In genomic region chr4:154475800-154476199, GRCh38 we compare ENCODE assay signal across 26 cellular contexts. TPM values are rescaled to one million over a fixed set of nuclear protein-coding genes. Genes with fewer than 3 reads are reported as not detected.
A peak's percentile ranks its signal among the peaks of the same experiment; 100 is the strongest.
DNase-seq lines count a peak whose midpoint lies in the region; ATAC-seq, FAIRE-seq and TF ChIP-seq lines count a peak whose summit lies in the region.
"Had no signal": no experiment of that assay in that cellular context is flagged by ENCODE, and none has a peak within 500 bp of the region (broad histone marks: within the 10 kb centered on the region; RNA-seq: fewer than 3 reads in every experiment).

No MANE protein-coding gene starts in this region.

- peaks cover 10% of the 10 kb centered on the region for H3K36me3 Mint-ChIP-seq in nephron (ENCODE audit: low read depth)
- H3K36me3 Mint-ChIP-seq: CD14-positive monocyte; CD4-positive, alpha-beta memory T cell; CD4-positive, CD25-positive, alpha-beta regulatory T cell; CD8-positive, alpha-beta memory T cell had no signal

- no peak overlapping the region for H3K9ac ChIP-seq in K562 (ENCODE audit: insufficient read depth in 1 of 2, low read depth in 2 of 2, low read length in 2 of 2)
- H3K9ac ChIP-seq: BLaER1 had no signal

- peak overlapping the region; percentile 14 to 34 (median 31) for H3K27ac Mint-ChIP-seq in nephron
- H3K27ac Mint-ChIP-seq: CD14-positive monocyte; CD4-positive, alpha-beta memory T cell; CD4-positive, CD25-positive, alpha-beta regulatory T cell; CD8-positive, alpha-beta memory T cell had no signal

- in situ Hi-C loops in K562 (cut with MboI), result no loop called here

- DNase-seq in K562 (ENCODE audit: extremely low read depth in 1 of 4, low spot score in 3 of 4), result no peak
- no peak for DNase-seq in Peyer's patch
- no peak for DNase-seq in dorsolateral prefrontal cortex
- DNase-seq: BE2C; C1 segment of cervical spinal cord; CD4-positive, alpha-beta memory T cell; CD4-positive, CD25-positive, alpha-beta regulatory T cell; CD8-positive, alpha-beta memory T cell; COR-L47; DMS 273 treated with DMSO at 0.1 percent for 48 hours; DMS153; DMS53; DMS79; DND-41; EL; GF-D8 had no signal

- peak overlapping the region; percentile 29; the same call in 1 of the 2 replicates for H2AFZ ChIP-seq in K562 (ENCODE audit: low read depth, low read length)

- no peaks in the 10 kb centered on the region for H3K79me2 ChIP-seq in K562 (ENCODE audit: control insufficient read depth, insufficient read depth, low read length)

- intact Hi-C loops in K562 (cut with micrococcal nuclease), result no loop called here
- intact Hi-C loops in dorsolateral prefrontal cortex (cut with DNase I), result no loop called here

- no peaks in the 10 kb centered on the region for H3K27me3 Mint-ChIP-seq in nephron (ENCODE audit: low read depth)

- no peak for TF ChIP-seq EP300 in K562 (IDR thresholded peaks at IDR 0.05; ENCODE audit: low read length)

- no peak for TF ChIP-seq RAD21 in K562 (CRISPR knock-in tag; conservative IDR thresholded peaks at IDR 0.05 in 1 of 2, IDR thresholded peaks at IDR 0.05 in 1 of 2)

- H3K4me1 ChIP-seq in K562 (replicated peaks in 1 of 2; ENCODE audit: control insufficient read depth in 2 of 2, insufficient read depth in 2 of 2, low read length in 2 of 2) (peaks cover 6 to 46% of the 10 kb centered on the region in 2 experiments), Peyer's patch (no peaks in the 10 kb centered on the region)
- H3K4me1 ChIP-seq: A549, BE2C had no signal

- CTCF ChIA-PET in K562 (lab: Yijun Ruan, JAX; ENCODE audit: low intra/inter-chr PET ratio), result no interaction called here

- H3K27me3 ChIP-seq in K562 (ENCODE audit: control insufficient read depth in 2 of 2, insufficient read depth in 2 of 2, low read length in 2 of 2), result no peaks in the 10 kb centered on the region
- H3K27me3 ChIP-seq in Peyer's patch, result no peaks in the 10 kb centered on the region
- peaks cover 0 to 7% (median 0%) of the 10 kb centered on the region in 45 donors for H3K27me3 ChIP-seq in dorsolateral prefrontal cortex
- H3K27me3 ChIP-seq: BE2C, BLaER1 had no signal

- BruUV-seq in K562 (replicated peaks; lab: Mats Ljungman, UMichigan), result no TSS peak

- TF ChIP-seq POLR2A in K562 (conservative IDR thresholded peaks at IDR 0.05) (no peak), Peyer's patch (IDR thresholded peaks at IDR 0.05) (no peak)

- no peaks in the 10 kb centered on the region for H3K9me1 ChIP-seq in K562 (ENCODE audit: control insufficient read depth, insufficient read depth, low read length)

- no peak for ATAC-seq in K562
- no peak for ATAC-seq in HG02678 (IDR thresholded peaks at IDR 0.05; ENCODE audit: unreplicated experiment)
- ATAC-seq: A549 had no signal

- no peaks in the 10 kb centered on the region for H3K36me3 ChIP-seq in K562 (ENCODE audit: control insufficient read depth, insufficient read depth, low read length)
- H3K36me3 ChIP-seq in Peyer's patch, result no peaks in the 10 kb centered on the region
- H3K36me3 ChIP-seq: BE2C had no signal

- peaks cover 46% of the 10 kb centered on the region for H3K4me1 Mint-ChIP-seq in nephron
- H3K4me1 Mint-ChIP-seq: CD14-positive monocyte; CD4-positive, alpha-beta memory T cell; CD4-positive, CD25-positive, alpha-beta regulatory T cell; CD8-positive, alpha-beta memory T cell had no signal

- POLR2A ChIA-PET in K562 (lab: Yijun Ruan, JAX), result interaction anchor here (1.0 to 1.7 kb wide), 2 partner anchors 11 to 21 kb away, joined by 3 read pairs; no protein-coding TSS in a partner anchor

- no peaks in the 10 kb centered on the region for H4K20me1 ChIP-seq in K562 (replicated peaks; ENCODE audit: control insufficient read depth, insufficient read depth, low read length)
- H4K20me1 ChIP-seq: BLaER1 had no signal

- TF ChIP-seq CTCF in K562 (IDR thresholded peaks at IDR 0.05 in 2 of 3, conservative IDR thresholded peaks at IDR 0.05 in 1 of 3; ENCODE audit: insufficient read depth in 2 of 3, low read depth in 1 of 3, low read length in 3 of 3), result no peak
- TF ChIP-seq CTCF in nephron (IDR thresholded peaks at IDR 0.05; ENCODE audit: unreplicated experiment in 3 of 3), result no peak
- no peak for TF ChIP-seq CTCF in Peyer's patch (IDR thresholded peaks at IDR 0.05)
- no peak for TF ChIP-seq CTCF in dorsolateral prefrontal cortex (IDR thresholded peaks at IDR 0.05 in 54 of 56, conservative IDR thresholded peaks at IDR 0.05 in 2 of 56; ENCODE audit: low read depth in 1 of 56, partially characterized antibody in 56 of 56)

- H3K9me3 ChIP-seq in K562 (replicated peaks; ENCODE audit: control insufficient read depth, insufficient read depth, low read depth, low read length), result no peaks in the 10 kb centered on the region
- H3K9me3 ChIP-seq in Peyer's patch, result no peaks in the 10 kb centered on the region
- H3K9me3 ChIP-seq: A549, BE2C, BLaER1 had no signal

- WGBS in K562 (ENCODE audit: insufficient coverage, low coverage, missing lambda C conversion rate), result 9% methylated on average over 1 of the region's 1 CpG

- H3K4me2 ChIP-seq in K562 (ENCODE audit: insufficient read depth, low read length), result no peak overlapping the region
- H3K4me2 ChIP-seq: A549, BLaER1 had no signal

- H3K4me3 Mint-ChIP-seq in nephron, result no peak overlapping the region
- H3K4me3 Mint-ChIP-seq: CD14-positive monocyte; CD4-positive, alpha-beta memory T cell; CD4-positive, CD25-positive, alpha-beta regulatory T cell; CD8-positive, alpha-beta memory T cell had no signal

- peaks cover 2% of the 10 kb centered on the region for H3K9me3 Mint-ChIP-seq in nephron
- H3K9me3 Mint-ChIP-seq: CD14-positive monocyte; CD4-positive, alpha-beta memory T cell; CD4-positive, CD25-positive, alpha-beta regulatory T cell; CD8-positive, alpha-beta memory T cell had no signal

- peak overlapping the region; percentile 7; the same call in 1 of the 3 replicates for H3K27ac ChIP-seq in K562 (ENCODE audit: extremely low read depth, low read depth, low read length)
- no peak overlapping the region for H3K27ac ChIP-seq in Peyer's patch
- no peak overlapping the region for H3K27ac ChIP-seq in dorsolateral prefrontal cortex
- H3K27ac ChIP-seq: 22Rv1, A549, BLaER1 had no signal

- FAIRE-seq in G401.6 (lab: Jason Lieb, UNC) (peak; percentile 17), K562 (lab: Jason Lieb, UNC) (no peak)
- FAIRE-seq: A549, GM12891 had no signal

- H3K4me3 ChIP-seq in K562 (no peak overlapping the region), Peyer's patch (no peak overlapping the region), dorsolateral prefrontal cortex (no peak overlapping the region)
- H3K4me3 ChIP-seq: A549, BLaER1 had no signal

TF ChIP-seq in K562, 482 proteins besides CTCF, POLR2A, EP300 and RAD21:
- TF ChIP-seq NFIC (IDR thresholded peaks at IDR 0.05) (peak; percentile 62), CLOCK (CRISPR knock-in tag; IDR thresholded peaks at IDR 0.05; ENCODE audit: borderline replicate concordance) (no peak), NBN (IDR thresholded peaks at IDR 0.05; ENCODE audit: low read depth) (no peak)

RNA-seq across cellular contexts. Expression of gene DCHS2, which starts 15.8 kb away (rescaled TPM):
- total RNA-seq in K562 (2011; cell fraction: chromatin; rRNA removed; ENCODE audit: low replicate concordance), result 30.9 and 53.8 TPM in 2 replicates
- 26.5 and 31.7 TPM in 2 replicates for total RNA-seq in K562 (2011; cell fraction: nucleolus; rRNA removed)
- 25.2 and 27.7 TPM in 2 replicates for total RNA-seq in K562 (2011; cell fraction: nucleoplasm; rRNA removed)
- total RNA-seq in K562 (2014; rRNA removed) (5.5 and 5.7 TPM in 2 replicates), K562 (2014; rRNA removed; fragmentation: Illumina TruSeq; extraction: Trizol) (6.8 and 7.4 TPM in 2 replicates), K562 (2015; rRNA removed; fragmentation: Illumina TruSeq; extraction: Trizol) (5.7 and 5.8 TPM in 2 replicates), K562 (2021) (6.9 and 7.1 TPM in 2 replicates), Peyer's patch (under 1 TPM in 3 of 4 donors, not detected in 1; 0.28 to 0.88 (median 0.67) TPM), dorsolateral prefrontal cortex (10 to 100 TPM in 106 of 120 experiments, 1 to 10 TPM in 14; 6.0 to 24.0 (median 14.7) TPM)
- polyA plus RNA-seq in K562 (2011; rRNA removed) (1.8 and 2.8 TPM in 2 replicates), K562 (2014; fragmentation: Illumina TruSeq; extraction: Trizol) (4.7 and 5.3 TPM in 2 replicates), K562 (2014; fragmentation: Nextera tagmentation; extraction: Ambion mirVana) (under 1 TPM; 0.49 to 0.92 TPM), K562 (2014; rRNA removed) (4.6 TPM in 2 replicates)
- 1.2 and 1.6 TPM in 2 replicates for polyA plus RNA-seq in K562 (2011; cell fraction: cytosol; rRNA removed)
- polyA plus RNA-seq in K562 (2011; cell fraction: nucleus; rRNA removed), result 4.2 and 7.1 TPM in 2 replicates
- polyA plus RNA-seq in K562 (2012), result 3.9 and 7.6 TPM in 2 replicates
- 6.5 and 7.1 TPM in 2 replicates for polyA minus RNA-seq in K562 (2011; rRNA and poly(A)+ RNA removed)
- polyA minus RNA-seq in K562 (2011; cell fraction: cytosol; rRNA and poly(A)+ RNA removed), result 4.7 and 5.5 TPM in 2 replicates
- 14.5 and 16.0 TPM in 2 replicates for polyA minus RNA-seq in K562 (2011; cell fraction: nucleus; rRNA and poly(A)+ RNA removed)
- total RNA-seq: A172; CD4-positive, CD25-positive, alpha-beta regulatory T cell; G401 had no signal
- polyA plus RNA-seq: CD14-positive monocyte; CD4-positive, CD25-positive, alpha-beta regulatory T cell; CD8-positive, alpha-beta memory T cell had no signal
